In the genomic region with DNA sequence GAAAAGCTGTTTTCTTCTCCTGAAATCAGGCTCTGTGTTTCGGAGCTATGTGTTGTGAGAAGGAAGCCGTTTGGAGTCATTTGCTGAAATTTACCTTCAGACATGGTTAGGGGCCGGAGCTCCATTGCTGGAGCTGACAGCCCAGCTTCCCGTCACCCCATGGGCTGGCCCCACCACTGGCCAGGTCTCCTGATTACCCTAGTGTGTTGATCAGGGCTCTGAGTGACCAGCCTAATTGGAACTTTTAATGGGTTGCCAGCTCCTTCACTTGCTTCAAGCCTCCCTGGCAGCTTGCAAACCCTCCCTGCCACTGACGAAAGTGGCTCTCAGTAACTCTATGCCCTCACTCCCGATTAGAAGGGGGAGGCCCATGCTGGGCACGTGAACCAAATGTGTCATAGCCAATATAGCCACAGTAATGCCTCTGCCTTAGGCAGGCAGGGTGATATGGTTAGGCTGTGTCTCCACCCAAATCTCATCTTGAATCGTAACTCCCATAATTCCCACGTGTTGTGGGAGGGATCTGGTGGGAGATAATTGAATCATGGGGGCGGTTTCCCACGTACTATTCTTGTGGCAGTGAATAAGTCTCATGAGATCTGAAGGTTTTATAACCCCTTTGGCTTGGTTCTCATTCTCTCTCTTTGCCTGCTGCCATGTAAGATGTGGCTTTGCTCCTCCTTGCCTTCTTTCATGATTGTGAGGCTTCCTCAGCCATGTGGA, we compare ENCODE assay signal across 15 cellular contexts.
"Had no signal": no experiment of that assay in that cellular context is flagged by ENCODE, and none has a peak within 500 bp of the region (broad histone marks: within the 10 kb centered on the region; RNA-seq: fewer than 3 reads in every experiment).

No MANE protein-coding gene starts in this region.

- H3K4me3 ChIP-seq: colonic mucosa, esophagus squamous epithelium, gastroesophageal sphincter, hepatocyte, right lobe of liver, testis, transverse colon had no signal

- ATAC-seq: gastroesophageal sphincter; naive thymus-derived CD4-positive, alpha-beta T cell; right lobe of liver; stimulated activated memory B cell treated with anti-CD40 and anti-IgM and Interleukin-4, amounts not matched to agents 10 μg/mL and 1 μg/mL and 100 μg/mL, for 72 hours had no signal

- FAIRE-seq: kidney had no signal

- H3K27ac ChIP-seq: colonic mucosa, esophagus squamous epithelium, gastroesophageal sphincter, hepatocyte, right lobe of liver, testis, transverse colon had no signal

- H2AFZ ChIP-seq: hepatocyte had no signal

- H3K4me2 ChIP-seq: hepatocyte had no signal

- DNase-seq: colonic mucosa; dermis blood vessel endothelial cell; esophagus squamous epithelium; foreskin fibroblast; glutamatergic neuron; kidney; left cardiac atrium; naive thymus-derived CD4-positive, alpha-beta T cell; stimulated activated CD4-positive, alpha-beta T cell treated with anti-CD3 and anti-CD28 coated beads, Interleukin-4, amount 100 ng/mL, for 24 hours; testis; transverse colon had no signal

- H3K9me3 ChIP-seq: colonic mucosa, esophagus squamous epithelium, gastroesophageal sphincter, right lobe of liver, testis, transverse colon had no signal

- H3K79me2 ChIP-seq: hepatocyte had no signal

- H3K36me3 ChIP-seq: colonic mucosa, right lobe of liver, transverse colon had no signal

- H3K27me3 ChIP-seq: colonic mucosa, gastroesophageal sphincter, hepatocyte, right lobe of liver, testis, transverse colon had no signal

- H3K4me1 ChIP-seq: colonic mucosa, esophagus squamous epithelium, gastroesophageal sphincter, testis, transverse colon had no signal
